ENCODE assay signal across 23 cellular contexts in genomic region chr16:27706156-27706705, GRCh38.
"Had no signal": no experiment of that assay in that cellular context is flagged by ENCODE, and none has a peak within 500 bp of the region (broad histone marks: within the 10 kb centered on the region; RNA-seq: fewer than 3 reads in every experiment).

No MANE protein-coding gene starts in this region.

- H3K4me3 Mint-ChIP-seq: activated B cell treated with CpG ODN at 0.5 μM for 24 hours; activated CD4-positive, alpha-beta T cell treated with anti-CD3 and anti-CD28 coated beads for 36 hours; activated naive CD4-positive, alpha-beta T cell treated with anti-CD3 and anti-CD28 coated beads, Interleukin-2, amount 10 ng/mL, durations not matched to agents 7 days and 5 days; activated T-cell treated with anti-CD3 and anti-CD28 coated beads, Interleukin-2, amount 50 U/mL, for 4 hours; natural killer cell treated with Interleukin-12 subunit alpha and Interleukin-12 subunit beta and Interleukin-15 and Interleukin-18, amount 100 ng/mL, for 72 hours; type B pancreatic cell had no signal

- H3K27ac Mint-ChIP-seq: activated B cell treated with CpG ODN at 0.5 μM for 24 hours; activated CD4-positive, alpha-beta T cell treated with anti-CD3 and anti-CD28 coated beads for 36 hours; activated naive CD4-positive, alpha-beta T cell treated with anti-CD3 and anti-CD28 coated beads, Interleukin-2, amount 10 ng/mL, durations not matched to agents 7 days and 5 days; activated T-helper 2 cell treated with anti-CD3 and anti-CD28 coated beads, Interferon-gamma antibody, Interleukin-2, Interleukin-4, amounts not matched to agents 10 μg/mL and 5 μg/mL and 100 μg/mL, durations not matched to agents 14 hours and 24 hours and 36 hours; natural killer cell treated with Interleukin-12 subunit alpha and Interleukin-12 subunit beta and Interleukin-15 and Interleukin-18, amount 100 ng/mL, for 72 hours had no signal

- H3K27ac ChIP-seq: hepatocyte, parathyroid adenoma had no signal

- H3K36me3 Mint-ChIP-seq: activated naive CD4-positive, alpha-beta T cell treated with anti-CD3 and anti-CD28 coated beads, Interleukin-2, amount 10 ng/mL, durations not matched to agents 7 days and 5 days; natural killer cell treated with Interleukin-12 subunit alpha and Interleukin-12 subunit beta and Interleukin-15 and Interleukin-18, amount 100 ng/mL, for 72 hours had no signal

- ATAC-seq: activated CD4-positive, alpha-beta T cell treated with anti-CD3 and anti-CD28 coated beads for 36 hours; activated T-cell treated with anti-CD3 and anti-CD28 coated beads, Interleukin-2, amount 50 U/mL, for 4 hours; esophagus mucosa; left ventricle myocardium superior had no signal

- H3K9me3 Mint-ChIP-seq: activated B cell treated with CpG ODN at 0.5 μM for 24 hours; activated naive CD4-positive, alpha-beta T cell treated with anti-CD3 and anti-CD28 coated beads, Interleukin-2, amount 10 ng/mL, durations not matched to agents 7 days and 5 days; activated T-cell treated with anti-CD3 and anti-CD28 coated beads, Interleukin-2, amount 50 U/mL, for 4 hours; activated T-helper 2 cell treated with anti-CD3 and anti-CD28 coated beads, Interferon-gamma antibody, Interleukin-2, Interleukin-4, amounts not matched to agents 10 μg/mL and 5 μg/mL and 100 μg/mL, durations not matched to agents 14 hours and 24 hours and 36 hours; natural killer cell treated with Interleukin-12 subunit alpha and Interleukin-12 subunit beta and Interleukin-15 and Interleukin-18, amount 100 ng/mL, for 72 hours; type B pancreatic cell had no signal

- H3K4me1 Mint-ChIP-seq: activated B cell treated with CpG ODN at 0.5 μM for 24 hours; activated CD4-positive, alpha-beta T cell treated with anti-CD3 and anti-CD28 coated beads for 36 hours; activated naive CD4-positive, alpha-beta T cell treated with anti-CD3 and anti-CD28 coated beads, Interleukin-2, amount 10 ng/mL, durations not matched to agents 7 days and 5 days had no signal

- H3K27me3 Mint-ChIP-seq: activated B cell treated with CpG ODN at 0.5 μM for 24 hours; activated CD4-positive, alpha-beta T cell treated with anti-CD3 and anti-CD28 coated beads for 36 hours; activated naive CD4-positive, alpha-beta T cell treated with anti-CD3 and anti-CD28 coated beads, Interleukin-2, amount 10 ng/mL, durations not matched to agents 7 days and 5 days; natural killer cell treated with Interleukin-12 subunit alpha and Interleukin-12 subunit beta and Interleukin-15 and Interleukin-18, amount 100 ng/mL, for 72 hours; type B pancreatic cell had no signal

- DNase-seq: activated B cell treated with CpG ODN at 0.5 μM for 24 hours; activated CD4-positive, alpha-beta T cell treated with anti-CD3 and anti-CD28 coated beads for 36 hours; activated CD4-positive, alpha-beta T cell treated with anti-CD3 and anti-CD28 coated beads, Interleukin-2, amount 50 U/mL, for 4 hours; activated CD8-positive, alpha-beta memory T cell treated with anti-CD3 and anti-CD28 coated beads for 24 hours; activated CD8-positive, alpha-beta memory T cell treated with anti-CD3 and anti-CD28 coated beads, Interleukin-2, amount 50 U/mL, for 4 hours; activated naive CD4-positive, alpha-beta T cell treated with anti-CD3 and anti-CD28 coated beads, Interleukin-2, amount 10 ng/mL, durations not matched to agents 7 days and 5 days; activated T-cell treated with anti-CD3 and anti-CD28 coated beads, Interleukin-2, amount 50 U/mL, for 4 hours; amygdala; dermis blood vessel endothelial cell; effector memory CD4-positive, alpha-beta T cell; foreskin melanocyte; left ventricle myocardium superior; mammary epithelial cell; nucleus accumbens; stimulated activated CD4-positive, alpha-beta T cell treated with anti-CD3 and anti-CD28 coated beads, Interleukin-4, amount 100 ng/mL, for 1 hour; stimulated activated naive CD4-positive, alpha-beta T cell; T-helper 9 cell had no signal
